Comparison of ENCODE assay signal across 13 cellular contexts in the genomic region with DNA sequence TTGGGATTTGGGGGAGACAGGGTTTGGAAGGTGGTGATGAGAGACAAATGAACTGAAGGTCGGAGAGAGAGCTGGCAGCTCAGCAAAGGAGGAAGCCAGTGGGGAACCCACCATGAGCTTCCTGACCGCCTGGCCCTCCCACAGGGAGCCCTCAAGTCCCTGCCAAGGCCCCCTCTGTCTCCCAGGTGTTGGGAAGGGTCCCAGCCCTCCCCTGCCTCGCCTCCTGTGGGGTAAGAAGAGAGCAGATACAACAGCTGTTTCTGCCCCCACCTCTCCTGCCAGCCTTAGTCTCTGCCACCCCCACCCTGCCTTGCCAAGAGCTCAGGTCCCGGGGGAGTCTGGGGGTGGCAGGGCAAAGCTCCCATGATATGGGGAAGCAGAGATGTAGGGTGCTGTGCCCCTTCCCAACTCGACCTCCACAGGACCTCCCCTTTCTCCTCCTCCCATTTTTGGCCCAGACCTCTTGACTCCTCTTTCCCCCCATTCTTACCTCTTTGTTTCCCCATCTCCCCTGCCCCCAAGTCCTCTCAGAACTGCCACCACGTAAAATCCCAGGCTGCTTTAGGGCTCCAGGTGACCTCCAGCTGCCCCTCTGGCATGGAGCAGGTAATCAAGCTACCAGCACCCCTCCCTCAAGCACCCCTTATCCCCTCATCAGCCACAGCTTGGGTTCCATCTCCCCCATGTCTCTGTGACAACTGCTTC. TPM values are rescaled to one million over a fixed set of nuclear protein-coding genes. Genes with fewer than 3 reads are reported as not detected.
DNase-seq lines count a peak whose midpoint lies in the region; ATAC-seq and TF ChIP-seq lines count a peak whose summit lies in the region.
"Had no signal": no experiment of that assay in that cellular context is flagged by ENCODE, and none has a peak within 500 bp of the region (broad histone marks: within the 10 kb centered on the region; RNA-seq: fewer than 3 reads in every experiment).

No MANE protein-coding gene starts in this region.

- H3K27ac ChIP-seq in ascending aorta (peak overlapping the region; percentile 87 to 94), layer of hippocampus (ENCODE audit: low read depth, low read length) (peak overlapping the region; percentile 92), smooth muscle cell (ENCODE audit: low read depth) (peak overlapping the region; percentile 24)

- no peaks in the 10 kb centered on the region for H3K9me3 ChIP-seq in ascending aorta
- no peaks in the 10 kb centered on the region for H3K9me3 ChIP-seq in smooth muscle cell (replicated peaks; ENCODE audit: low read depth)

- no peak overlapping the region for H2AFZ ChIP-seq in smooth muscle cell (ENCODE audit: low read depth)

- TF ChIP-seq CTCF in ascending aorta (IDR thresholded peaks at IDR 0.05) (no peak), smooth muscle cell (IDR thresholded peaks at IDR 0.05; ENCODE audit: borderline replicate concordance, insufficient read depth, poor library complexity, severe bottlenecking) (no peak)

- H4K20me1 ChIP-seq in smooth muscle cell (ENCODE audit: low read depth), result no peaks in the 10 kb centered on the region

- H3K4me2 ChIP-seq in smooth muscle cell, result no peak overlapping the region

- H3K27me3 ChIP-seq in ascending aorta, result no peaks in the 10 kb centered on the region
- no peaks in the 10 kb centered on the region for H3K27me3 ChIP-seq in layer of hippocampus (ENCODE audit: control insufficient read depth, insufficient read depth, low read length)
- H3K27me3 ChIP-seq in smooth muscle cell (ENCODE audit: low read depth), result no peaks in the 10 kb centered on the region

- no peak overlapping the region for H3K9ac ChIP-seq in smooth muscle cell (ENCODE audit: low read depth)

- H3K36me3 ChIP-seq in ascending aorta (peaks cover 0 to 4% of the 10 kb centered on the region in 2 donors), smooth muscle cell (ENCODE audit: low read depth) (peaks cover under 1% of the 10 kb centered on the region)

- H3F3A ChIP-seq in smooth muscle cell (ENCODE audit: low read depth), result no peaks in the 10 kb centered on the region

- no peak for ATAC-seq in HG02840 (IDR thresholded peaks at IDR 0.05; ENCODE audit: low FRiP score, unreplicated experiment)
- ATAC-seq: GM12878 had no signal

- DNase-seq in DMS 273 (lab: John Stamatoyannopoulos, UW; ENCODE audit: unreplicated experiment) (peak; percentile 73), ascending aorta (ENCODE audit: low spot score in 2 of 2) (peak in 1 of 2 donors; percentile 52), smooth muscle cell (lab: John Stamatoyannopoulos, UW; ENCODE audit: unreplicated experiment) (no peak), DMS79 treated with DMSO at 0.1 percent for 48 hours (lab: John Stamatoyannopoulos, UW) (no peak), NCI-H2227 treated with DMSO at 0.1 percent for 48 hours (lab: John Stamatoyannopoulos, UW) (no peak), MV-4-11 (lab: John Stamatoyannopoulos, UW) (no peak)
- DNase-seq: activated CD4-positive, alpha-beta memory T cell treated with anti-CD3 and anti-CD28 coated beads, Interleukin-2, amount 10 ng/mL, durations not matched to agents 7 days and 5 days; NCI-H1436 treated with DMSO at 0.1 percent for 48 hours; T1000 had no signal

- intact Hi-C loops in ascending aorta (cut with DNase I), result loop anchor here (5.0 kb wide), 1 partner anchor 121 kb away; no protein-coding TSS in a partner anchor

- H3K4me1 ChIP-seq in ascending aorta (peaks cover 3 to 34% of the 10 kb centered on the region in 2 donors), smooth muscle cell (ENCODE audit: low read depth) (peaks cover 17% of the 10 kb centered on the region)

- WGBS in smooth muscle cell (ENCODE audit: low lambda C conversion rate), result 93% methylated on average over 6 of the region's 6 CpGs

- no peak overlapping the region for H3K4me3 ChIP-seq in ascending aorta
- H3K4me3 ChIP-seq in smooth muscle cell, result no peak overlapping the region
- H3K4me3 ChIP-seq: GM12878, lung had no signal

- H3K79me2 ChIP-seq in smooth muscle cell (ENCODE audit: low read depth), result peaks cover 6% of the 10 kb centered on the region

RNA-seq across cellular contexts. Expression of a gene that starts 0.6 kb away (rescaled TPM):
- total RNA-seq in ascending aorta (not detected), smooth muscle cell (8.3 TPM in 1 of 2 replicates, not detected in the other)
- polyA plus RNA-seq in smooth muscle cell, result 0.46 and 1.0 TPM in 2 replicates
- total RNA-seq: activated CD4-positive, alpha-beta memory T cell treated with anti-CD3 and anti-CD28 coated beads, Interleukin-2, amount 10 ng/mL, durations not matched to agents 7 days and 5 days; GM12878 had no signal

RNA-seq across cellular contexts. Expression of a gene that starts 1.5 kb away (rescaled TPM):
- total RNA-seq in ascending aorta (89.7 TPM), smooth muscle cell (150 and 158 TPM in 2 replicates)
- polyA plus RNA-seq in smooth muscle cell, result 474 and 498 TPM in 2 replicates

RNA-seq across cellular contexts. Expression of a gene that starts 5.1 kb away (rescaled TPM):
- total RNA-seq in ascending aorta (58.9 TPM), smooth muscle cell (47.8 and 48.1 TPM in 2 replicates)
- polyA plus RNA-seq in smooth muscle cell, result 49.7 and 50.2 TPM in 2 replicates

RNA-seq across cellular contexts. Expression of a gene that starts 12.7 kb away (rescaled TPM):
- total RNA-seq in ascending aorta, result 1.5 TPM
- total RNA-seq in smooth muscle cell, result 20.1 and 25.1 TPM in 2 replicates
- 11.0 and 32.7 TPM in 2 replicates for polyA plus RNA-seq in smooth muscle cell
- total RNA-seq: activated CD4-positive, alpha-beta memory T cell treated with anti-CD3 and anti-CD28 coated beads, Interleukin-2, amount 10 ng/mL, durations not matched to agents 7 days and 5 days had no signal

RNA-seq across cellular contexts. Expression of a gene that starts 15.9 kb away (rescaled TPM):
- total RNA-seq in ascending aorta, result 364 TPM
- 198 and 238 TPM in 2 replicates for total RNA-seq in smooth muscle cell
- polyA plus RNA-seq in smooth muscle cell, result 302 and 358 TPM in 2 replicates
- total RNA-seq: activated CD4-positive, alpha-beta memory T cell treated with anti-CD3 and anti-CD28 coated beads, Interleukin-2, amount 10 ng/mL, durations not matched to agents 7 days and 5 days had no signal

Comparison
In these comparisons a context has a peak if more than half of its experiments do, and no peak if none do; other contexts are left out.
1. H3K27ac ChIP-seq: peak in every context shown above with its lines; median percentile 92 in layer of hippocampus; 90 in ascending aorta; 24 in smooth muscle cell.